24 cellular contexts compared by ENCODE assay signal in genomic region chr6:149278996-149279395, GRCh38.
"Had no signal": no experiment of that assay in that cellular context is flagged by ENCODE, and none has a peak within 500 bp of the region (broad histone marks: within the 10 kb centered on the region; RNA-seq: fewer than 3 reads in every experiment).

No MANE protein-coding gene starts in this region.

- H3K9me3 Mint-ChIP-seq: activated B cell treated with CpG ODN at 0.5 μM for 24 hours; natural killer cell; stimulated activated naive B cell treated with anti-CD40 and anti-IgM and Interleukin-4, amounts not matched to agents 10 μg/mL and 1 μg/mL and 100 μg/mL, for 72 hours had no signal

- H3K36me3 ChIP-seq: cardiac muscle cell, gastroesophageal sphincter, left ventricle myocardium inferior, neutrophil, ovary, prostate gland, thoracic aorta, upper lobe of left lung had no signal

- H3K36me3 Mint-ChIP-seq: natural killer cell; stimulated activated naive B cell treated with anti-CD40 and anti-IgM and Interleukin-4, amounts not matched to agents 10 μg/mL and 1 μg/mL and 100 μg/mL, for 72 hours had no signal

- H3K27me3 ChIP-seq: cardiac muscle cell, gastroesophageal sphincter, neutrophil, ovary, upper lobe of left lung had no signal

- H3K27ac ChIP-seq: cardiac muscle cell, epithelial cell of prostate, gastroesophageal sphincter, left ventricle myocardium inferior, neutrophil, ovary, prostate gland, thoracic aorta, upper lobe of left lung had no signal

- H3K27ac Mint-ChIP-seq: activated B cell treated with CpG ODN at 0.5 μM for 24 hours; activated CD4-positive, alpha-beta memory T cell treated with anti-CD3 and anti-CD28 coated beads, Interleukin-2, amount 10 ng/mL, durations not matched to agents 7 days and 5 days; activated naive CD8-positive, alpha-beta T cell treated with anti-CD3 and anti-CD28 coated beads, Interleukin-2, amount 50 U/mL, for 24 hours; natural killer cell; stimulated activated naive B cell treated with anti-CD40 and anti-IgM and Interleukin-4, amounts not matched to agents 10 μg/mL and 1 μg/mL and 100 μg/mL, for 72 hours; T-helper 1 cell treated with Interleukin-12 subunit alpha and Interleukin-12 subunit beta and Interleukin-4 antibody, amounts not matched to agents 30 μg/mL and 1 μg/mL, for 36 hours had no signal

- H3K4me3 Mint-ChIP-seq: activated B cell treated with CpG ODN at 0.5 μM for 24 hours; activated CD4-positive, alpha-beta memory T cell treated with anti-CD3 and anti-CD28 coated beads, Interleukin-2, amount 10 ng/mL, durations not matched to agents 7 days and 5 days; activated naive CD8-positive, alpha-beta T cell treated with anti-CD3 and anti-CD28 coated beads, Interleukin-2, amount 50 U/mL, for 24 hours; natural killer cell; stimulated activated naive B cell treated with anti-CD40 and anti-IgM and Interleukin-4, amounts not matched to agents 10 μg/mL and 1 μg/mL and 100 μg/mL, for 72 hours; T-helper 1 cell treated with Interleukin-12 subunit alpha and Interleukin-12 subunit beta and Interleukin-4 antibody, amounts not matched to agents 30 μg/mL and 1 μg/mL, for 36 hours had no signal

- DNase-seq: activated B cell treated with CpG ODN at 0.5 μM for 24 hours; activated CD4-positive, alpha-beta memory T cell treated with anti-CD3 and anti-CD28 coated beads, Interleukin-2, amount 10 ng/mL, durations not matched to agents 7 days and 5 days; activated CD4-positive, alpha-beta T cell treated with anti-CD3 and anti-CD28 coated beads for 48 hours; activated gamma-delta T cell; activated naive CD8-positive, alpha-beta T cell treated with anti-CD3 and anti-CD28 coated beads, Interleukin-2, amount 50 U/mL, for 24 hours; cortex of kidney; head of caudate nucleus; hypothalamus; left ventricle myocardium inferior; midbrain; natural killer cell; ovary; stimulated activated CD4-positive, alpha-beta T cell treated with anti-CD3 and anti-CD28 coated beads, Interleukin-2, amount 100 ng/mL, for 48 hours; stimulated activated CD8-positive, alpha-beta memory T cell treated with anti-CD3 and anti-CD28 coated beads, Interleukin-4, amount 100 ng/mL, for 48 hours; stimulated activated naive B cell treated with anti-CD40 and anti-IgM and Interleukin-4, amounts not matched to agents 10 μg/mL and 1 μg/mL and 100 μg/mL, for 72 hours; T1000; upper lobe of left lung had no signal

- H3K4me1 ChIP-seq: gastroesophageal sphincter, left ventricle myocardium inferior, prostate gland had no signal

- ATAC-seq: activated naive CD8-positive, alpha-beta T cell treated with anti-CD3 and anti-CD28 coated beads, Interleukin-2, amount 50 U/mL, for 24 hours; gastroesophageal sphincter; natural killer cell had no signal

- H3K9me3 ChIP-seq: gastroesophageal sphincter, left ventricle myocardium inferior, neutrophil, ovary, prostate gland, thoracic aorta, upper lobe of left lung had no signal

- H3K4me3 ChIP-seq: cardiac muscle cell, gastroesophageal sphincter, left ventricle myocardium inferior, ovary, prostate gland, thoracic aorta, upper lobe of left lung had no signal

- H3K4me1 Mint-ChIP-seq: natural killer cell had no signal

- H3K27me3 Mint-ChIP-seq: activated B cell treated with CpG ODN at 0.5 μM for 24 hours; activated CD4-positive, alpha-beta memory T cell treated with anti-CD3 and anti-CD28 coated beads, Interleukin-2, amount 10 ng/mL, durations not matched to agents 7 days and 5 days; activated naive CD8-positive, alpha-beta T cell treated with anti-CD3 and anti-CD28 coated beads, Interleukin-2, amount 50 U/mL, for 24 hours; stimulated activated naive B cell treated with anti-CD40 and anti-IgM and Interleukin-4, amounts not matched to agents 10 μg/mL and 1 μg/mL and 100 μg/mL, for 72 hours had no signal
